8 cellular contexts compared by ENCODE assay signal in the genomic region with DNA sequence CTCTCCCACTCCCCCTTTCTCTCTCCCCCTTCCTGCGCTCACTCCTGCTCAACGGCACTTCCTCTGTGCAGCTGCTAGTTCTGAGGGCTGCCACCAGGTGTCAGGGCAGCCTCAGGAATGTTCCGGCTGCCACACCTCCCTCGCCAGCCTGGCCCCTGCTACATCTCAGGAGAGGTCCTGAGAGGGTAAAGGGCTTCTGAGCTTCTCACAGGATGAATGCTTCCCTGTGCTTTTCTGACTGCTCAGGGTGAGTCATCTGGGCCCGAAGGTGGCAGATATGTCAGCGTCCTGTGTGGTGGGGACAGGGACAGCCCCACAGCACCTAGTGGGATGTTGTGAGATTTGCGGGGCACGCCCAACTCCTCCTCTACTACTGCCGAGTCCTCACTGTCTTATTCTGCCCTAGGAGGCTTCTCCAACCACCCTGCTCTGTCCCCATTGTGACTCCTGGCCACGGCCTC. TPM values are rescaled to one million over a fixed set of nuclear protein-coding genes. Genes with fewer than 3 reads are reported as not detected.
DNase-seq lines count a peak whose midpoint lies in the region; TF ChIP-seq lines count a peak whose summit lies in the region.

No MANE protein-coding gene starts in this region.

- H3K4me3 ChIP-seq in H7 (ENCODE audit: insufficient read depth, low read depth, low read length) (no peak overlapping the region), prostate gland (no peak overlapping the region)

- TF ChIP-seq CTCF in GM10266 (IDR thresholded peaks at IDR 0.05; ENCODE audit: control insufficient read depth, insufficient read depth, low read depth, missing control alignments) (peak; percentile 94), LNCAP (IDR thresholded peaks at IDR 0.05) (peak; percentile 78), prostate gland (IDR thresholded peaks at IDR 0.05) (peak; percentile 57 to 87 (median 78))

- no peaks in the 10 kb centered on the region for H3K4me1 ChIP-seq in prostate gland (replicated peaks)

- DNase-seq in GM10266 (ENCODE audit: extremely low spot score) = peak; percentile 89
- peak; percentile 93 for DNase-seq in H7
- peak; percentile 77 for DNase-seq in SIG-M5 treated with dmso at 0.1 percent for 504 hours (lab: John Stamatoyannopoulos, UW; ENCODE audit: unreplicated experiment)
- peak; percentile 18 for DNase-seq in activated gamma-delta T cell (lab: John Stamatoyannopoulos, UW)
- peak; percentile 78 for DNase-seq in germinal center (ENCODE audit: low spot score)
- DNase-seq in prostate gland (ENCODE audit: low spot score) = peak; percentile 51
- DNase-seq in cortex of kidney (lab: John Stamatoyannopoulos, UW) = no peak

- WGBS in prostate gland = 32% methylated on average over 10 of the region's 10 CpGs

- TF ChIP-seq POLR2A in prostate gland (IDR thresholded peaks at IDR 0.05) = no peak

- no peaks in the 10 kb centered on the region for H3K27me3 ChIP-seq in H7 (ENCODE audit: control insufficient read depth, insufficient read depth, low read length)
- no peaks in the 10 kb centered on the region for H3K27me3 ChIP-seq in prostate gland (replicated peaks; ENCODE audit: insufficient read depth)

- H3K27ac ChIP-seq in prostate gland = no peak overlapping the region

- H3K9me3 ChIP-seq in prostate gland = no peaks in the 10 kb centered on the region

- H3K36me3 ChIP-seq in H7 (replicated peaks; ENCODE audit: control insufficient read depth, insufficient read depth, low read length) = no peaks in the 10 kb centered on the region; the same call in 1 of the 2 replicates
- no peaks in the 10 kb centered on the region for H3K36me3 ChIP-seq in prostate gland

- intact Hi-C loops in prostate gland (cut with DNase I) = no loop called here

RNA-seq across cellular contexts. Expression of a gene that starts 49.0 kb away (rescaled TPM):
- total RNA-seq in H7 (2014; rRNA removed; shearing (Covaris generic)) = 82.4 and 89.1 TPM in 2 replicates
- 100 to 1,000 TPM in 1 of 2 donors, 10 to 100 TPM in 1; 77.1 to 107 TPM for total RNA-seq in prostate gland

RNA-seq across cellular contexts. Expression of a gene that starts 55.2 kb away (rescaled TPM):
- total RNA-seq in H7 (2014; rRNA removed; shearing (Covaris generic)) = 0.28 and 0.70 TPM in 2 replicates
- 10 to 100 TPM in 1 of 2 donors, 1 to 10 TPM in 1; 8.6 to 55.7 TPM for total RNA-seq in prostate gland
